Comparison of ENCODE assay signal across 13 cellular contexts in genomic region chr20:35304956-35305355, GRCh38. TPM values are rescaled to one million over a fixed set of nuclear protein-coding genes. Genes with fewer than 3 reads are reported as not detected.
A peak's percentile ranks its signal among the peaks of the same experiment; 100 is the strongest.
DNase-seq lines count a peak whose midpoint lies in the region; ATAC-seq, FAIRE-seq and TF ChIP-seq lines count a peak whose summit lies in the region.
"Had no signal": no experiment of that assay in that cellular context is flagged by ENCODE, and none has a peak within 500 bp of the region (broad histone marks: within the 10 kb centered on the region; RNA-seq: fewer than 3 reads in every experiment).

No MANE protein-coding gene starts in this region.

- H3K56ac ChIP-seq in H9 (ENCODE audit: insufficient read length, low read depth, low read length), result no peak overlapping the region

- peaks cover 14 to 16% of the 10 kb centered on the region in 2 experiments for H3K4me1 Mint-ChIP-seq in H9
- peaks cover 57% of the 10 kb centered on the region for H3K4me1 Mint-ChIP-seq in activated naive CD8-positive, alpha-beta T cell treated with anti-CD3 and anti-CD28 coated beads, Interleukin-2, amount 50 U/mL, for 24 hours

- H3K4ac ChIP-seq in H9 (ENCODE audit: low read depth, low read length), result no peak overlapping the region

- H4K91ac ChIP-seq in H9 (ENCODE audit: insufficient read length, low read depth, low read length), result no peak overlapping the region

- H2BK20ac ChIP-seq in H9 (ENCODE audit: low read depth, low read length, poor library complexity, severe bottlenecking), result no peak overlapping the region

- peak overlapping the region in 1 of 2 experiments; percentile 34; a peak in 1 of 5 replicates for H3K4me3 Mint-ChIP-seq in H9
- H3K4me3 Mint-ChIP-seq in activated naive CD8-positive, alpha-beta T cell treated with anti-CD3 and anti-CD28 coated beads, Interleukin-2, amount 50 U/mL, for 24 hours, result peak overlapping the region; percentile 64
- H3K4me3 Mint-ChIP-seq: naive thymus-derived CD8-positive, alpha-beta T cell had no signal

- no peak overlapping the region for H3K23ac ChIP-seq in H9 (ENCODE audit: insufficient read length, low read depth, low read length)

- H3K4me2 ChIP-seq in A549, result peak overlapping the region; percentile 63
- H3K4me2 ChIP-seq in H9 (ENCODE audit: insufficient read depth, insufficient read length, low read length), result no peak overlapping the region

- no peak overlapping the region for H2BK120ac ChIP-seq in H9 (ENCODE audit: low read depth, low read length, poor library complexity, severe bottlenecking)

- FAIRE-seq in A549 (lab: Jason Lieb, UNC) (no peak), GM19239 (lab: Jason Lieb, UNC) (no peak)

- H3K27me3 ChIP-seq in H9 (ENCODE audit: insufficient read depth, low read length) (no peaks in the 10 kb centered on the region), muscle layer of duodenum (ENCODE audit: low read depth, low read length) (no peaks in the 10 kb centered on the region)

- H2BK5ac ChIP-seq in H9 (ENCODE audit: insufficient read length, low read length), result no peak overlapping the region

- H3K18ac ChIP-seq in H9 (ENCODE audit: insufficient read length, low read depth, low read length), result no peak overlapping the region

- POLR2A ChIA-PET in A549 (lab: Yijun Ruan, JAX), result interaction anchor here (1.1 to 3.1 kb wide), 2 partner anchors 21 to 150 kb away, joined by 7 to 11 read pairs; partner anchors contain the start of genes CEP250 and EIF6

- no peaks in the 10 kb centered on the region for H3K9me3 ChIP-seq in A549
- H3K9me3 ChIP-seq in H9 (ENCODE audit: control insufficient read depth, low read depth, low read length), result no peaks in the 10 kb centered on the region
- H3K9me3 ChIP-seq in muscle layer of duodenum (ENCODE audit: control insufficient read depth in 1 of 2, low read length in 2 of 2), result no peaks in the 10 kb centered on the region

- H3K36me3 Mint-ChIP-seq in H9 (ENCODE audit: insufficient read depth in 1 of 3, low read depth in 3 of 3), result peaks cover 0 to 4% (median 2%) of the 10 kb centered on the region in 3 experiments; a peak in 4 of 7 replicates
- peaks cover 6% of the 10 kb centered on the region for H3K36me3 Mint-ChIP-seq in activated naive CD8-positive, alpha-beta T cell treated with anti-CD3 and anti-CD28 coated beads, Interleukin-2, amount 50 U/mL, for 24 hours (ENCODE audit: low read depth)

- no peaks in the 10 kb centered on the region for H4K20me1 ChIP-seq in H9 (ENCODE audit: control insufficient read depth, insufficient read depth, insufficient read length)

- H3K79me1 ChIP-seq in H9 (ENCODE audit: insufficient read depth, low read depth, low read length, poor library complexity, severe bottlenecking), result no peaks in the 10 kb centered on the region

- H3K9me3 Mint-ChIP-seq in H9, result no peaks in the 10 kb centered on the region
- no peaks in the 10 kb centered on the region for H3K9me3 Mint-ChIP-seq in activated naive CD8-positive, alpha-beta T cell treated with anti-CD3 and anti-CD28 coated beads, Interleukin-2, amount 50 U/mL, for 24 hours
- H3K9me3 Mint-ChIP-seq: activated T-helper 1 cell treated with anti-CD3 and anti-CD28 coated beads, Interleukin-12 subunit alpha, Interleukin-12 subunit beta, Interleukin-2, Interleukin-4 antibody, amounts not matched to agents 30 ng/mL and 10 ng/mL and 1 ng/mL, durations not matched to agents 14 hours and 24 hours and 36 hours; naive thymus-derived CD8-positive, alpha-beta T cell had no signal

- CTCF ChIA-PET in A549 (lab: Yijun Ruan, JAX), result interaction anchor here (0.7 to 14.7 kb wide), 28 partner anchors 9 to 435 kb away, joined by 3 to 267 read pairs (median 14); partner anchors contain the start of genes CEP250, EDEM2, FAM83C and GDF5

- H3K27ac ChIP-seq in A549 (peak overlapping the region; percentile 95 to 96), H9 (ENCODE audit: insufficient read length, low read depth, low read length) (no peak overlapping the region), muscle layer of duodenum (ENCODE audit: low read length) (peak overlapping the region; percentile 36)
- H3K27ac ChIP-seq: C4-2B had no signal

- in situ Hi-C loops in G401 (cut with HindIII; ENCODE audit: low sequenced_read_pairs), result no loop called here

- H3K27me3 Mint-ChIP-seq in H9 (ENCODE audit: low read depth), result 0 out of 2 replicates have a peak, but pooled peaks cover 1% of the 10 kb centered on the region
- H3K27me3 Mint-ChIP-seq in activated naive CD8-positive, alpha-beta T cell treated with anti-CD3 and anti-CD28 coated beads, Interleukin-2, amount 50 U/mL, for 24 hours, result no peaks in the 10 kb centered on the region
- H3K27me3 Mint-ChIP-seq: naive thymus-derived CD8-positive, alpha-beta T cell had no signal

- TF ChIP-seq CTCF in A549 (IDR thresholded peaks at IDR 0.05), result no peak
- TF ChIP-seq CTCF in H9 (conservative IDR thresholded peaks at IDR 0.05), result no peak

- no peak overlapping the region for H2AFZ ChIP-seq in H9 (ENCODE audit: low read length)

- TF ChIP-seq RAD21 in A549 (conservative IDR thresholded peaks at IDR 0.05 in 1 of 2, IDR thresholded peaks at IDR 0.05 in 1 of 2), result no peak

- DNase-seq in A549 (ENCODE audit: low read depth in 1 of 2, low spot score in 1 of 2) (no peak), H9 (no peak), HuH-7.5 (ENCODE audit: low spot score) (no peak), Ammon's horn (ENCODE audit: low spot score) (no peak), GM19239 (ENCODE audit: insufficient read length, low spot score) (no peak), G401 (ENCODE audit: low spot score) (no peak)
- DNase-seq in activated naive CD8-positive, alpha-beta T cell treated with anti-CD3 and anti-CD28 coated beads, Interleukin-2, amount 50 U/mL, for 24 hours, result no peak
- DNase-seq: MM.1S had no signal

- no peak overlapping the region for H4K8ac ChIP-seq in H9 (replicated peaks; ENCODE audit: insufficient read length, low read depth, low read length)

- WGBS in A549 (ENCODE audit: missing lambda C conversion rate), result 87% methylated on average over 6 of the region's 6 CpGs
- WGBS in H9 (ENCODE audit: extremely low coverage, insufficient read length, low lambda C conversion rate), result no CpG with 5 or more reads among the region's 6 CpGs

- no peak for ATAC-seq in A549
- ATAC-seq in activated naive CD8-positive, alpha-beta T cell treated with anti-CD3 and anti-CD28 coated beads, Interleukin-2, amount 50 U/mL, for 24 hours, result no peak
- ATAC-seq: naive thymus-derived CD8-positive, alpha-beta T cell; Right ventricle myocardium inferior had no signal

- H3K4me1 ChIP-seq in A549, result peaks cover 78% of the 10 kb centered on the region
- peaks cover 3% of the 10 kb centered on the region; the same call in 1 of the 2 replicates for H3K4me1 ChIP-seq in H9 (ENCODE audit: insufficient read depth, low read length)
- H3K4me1 ChIP-seq in muscle layer of duodenum (ENCODE audit: control insufficient read depth in 1 of 2, insufficient read depth in 2 of 2, low read length in 2 of 2), result peaks cover 4 to 24% of the 10 kb centered on the region in 2 donors

- no peak overlapping the region for H4K5ac ChIP-seq in H9 (ENCODE audit: insufficient read length, low read depth, low read length)

- H3K4me3 ChIP-seq in A549 (no peak overlapping the region), muscle layer of duodenum (ENCODE audit: low read depth in 1 of 2, low read length in 2 of 2) (no peak overlapping the region)

- H3T11ph ChIP-seq in H9 (ENCODE audit: low read length), result no peak overlapping the region

- H3K14ac ChIP-seq in H9 (ENCODE audit: insufficient read depth, low read length), result no peak overlapping the region

- TF ChIP-seq POLR2A in A549 (IDR thresholded peaks at IDR 0.05; ENCODE audit: low read length), result no peak

- peak overlapping the region; percentile 21 to 88 (median 75); a peak in 4 of 7 replicates for H3K27ac Mint-ChIP-seq in H9
- peak overlapping the region; percentile 93 for H3K27ac Mint-ChIP-seq in activated naive CD8-positive, alpha-beta T cell treated with anti-CD3 and anti-CD28 coated beads, Interleukin-2, amount 50 U/mL, for 24 hours

- peaks cover 0 to 5% of the 10 kb centered on the region in 2 donors for H3K36me3 ChIP-seq in muscle layer of duodenum (ENCODE audit: control insufficient read depth in 1 of 2, insufficient read depth in 2 of 2, low read length in 2 of 2)

- H2BK12ac ChIP-seq in H9 (ENCODE audit: insufficient read length, low read depth, low read length), result no peak overlapping the region

- H3K23me2 ChIP-seq in H9 (ENCODE audit: insufficient read length, low read depth, low read length, poor library complexity, severe bottlenecking), result peaks cover 4% of the 10 kb centered on the region

- H3K9ac ChIP-seq in H9 (ENCODE audit: extremely low read depth, insufficient read length, low read length), result no peak overlapping the region

- H2BK15ac ChIP-seq in H9 (ENCODE audit: low read depth, low read length), result no peak overlapping the region

- H3K79me2 ChIP-seq in H9 (ENCODE audit: insufficient read depth, low read length), result no peaks in the 10 kb centered on the region

- H2AK5ac ChIP-seq in H9 (ENCODE audit: insufficient read length, low read length), result no peak overlapping the region

- no peak for TF ChIP-seq EP300 in A549 (IDR thresholded peaks at IDR 0.05)

TF ChIP-seq in A549, 52 proteins besides CTCF, POLR2A, EP300 and RAD21 (continues in another document):
- TF ChIP-seq KDM1A (IDR thresholded peaks at IDR 0.05; ENCODE audit: low read depth), result no peak

RNA-seq across cellular contexts. Expression of gene FAM83C, which starts 12.7 kb away (rescaled TPM):
- polyA plus RNA-seq in A549 (2011; rRNA removed), result not detected in 2 replicates
- polyA plus RNA-seq in A549 (2012; cell fraction: cytosol; rRNA removed), result 0.01 TPM in 1 of 2 replicates, not detected in the other
- polyA plus RNA-seq in A549 (2012; cell fraction: nucleus; rRNA removed), result 0.05 TPM in 2 replicates
- polyA plus RNA-seq in A549 (2017; fragmentation: RNase III; extraction: RNeasy Plus Mini Kit Qiagen cat#74134 plus additional on column Dnase treatment), result 0.03 TPM in 1 of 3 replicates, not detected in the others
- polyA minus RNA-seq in A549 (2011; rRNA and poly(A)+ RNA removed), result not detected in 2 replicates
- total RNA-seq in H9 (2021), result not detected in 2 replicates
- not detected in 2 replicates for total RNA-seq in G401 (2014; rRNA removed; shearing (Covaris generic))
- total RNA-seq: activated T-helper 1 cell treated with anti-CD3 and anti-CD28 coated beads, Interleukin-12 subunit alpha, Interleukin-12 subunit beta, Interleukin-2, Interleukin-4 antibody, amounts not matched to agents 30 ng/mL and 10 ng/mL and 1 ng/mL, durations not matched to agents 14 hours and 24 hours and 36 hours; naive thymus-derived CD8-positive, alpha-beta T cell; Right ventricle myocardium inferior had no signal
- polyA plus RNA-seq: naive thymus-derived CD8-positive, alpha-beta T cell had no signal

RNA-seq across cellular contexts. Expression of gene EIF6, which starts 20.4 kb away (rescaled TPM):
- polyA plus RNA-seq in A549 (2011; rRNA removed), result 184 and 204 TPM in 2 replicates
- polyA plus RNA-seq in A549 (2012; cell fraction: cytosol; rRNA removed), result 490 and 496 TPM in 2 replicates
- 408 and 515 TPM in 2 replicates for polyA plus RNA-seq in A549 (2012; cell fraction: nucleus; rRNA removed)
- 292 to 337 TPM (median 294 TPM) in 3 replicates for polyA plus RNA-seq in A549 (2017; fragmentation: RNase III; extraction: RNeasy Plus Mini Kit Qiagen cat#74134 plus additional on column Dnase treatment)
- 222 and 228 TPM in 2 replicates for polyA minus RNA-seq in A549 (2011; rRNA and poly(A)+ RNA removed)
- total RNA-seq in H9 (2021), result 150 and 154 TPM in 2 replicates
- 147 and 164 TPM in 2 replicates for total RNA-seq in G401 (2014; rRNA removed; shearing (Covaris generic))

RNA-seq across cellular contexts. Expression of gene MMP24OS, which starts 27.0 kb away (rescaled TPM):
- polyA plus RNA-seq in A549 (2011; rRNA removed) (13.6 and 17.2 TPM in 2 replicates), A549 (2017; fragmentation: RNase III; extraction: RNeasy Plus Mini Kit Qiagen cat#74134 plus additional on column Dnase treatment) (34.0 to 45.6 TPM (median 40.5 TPM) in 3 replicates)
- 25.4 and 34.6 TPM in 2 replicates for polyA plus RNA-seq in A549 (2012; cell fraction: cytosol; rRNA removed)
- 32.3 and 36.6 TPM in 2 replicates for polyA plus RNA-seq in A549 (2012; cell fraction: nucleus; rRNA removed)
- 20.7 and 21.2 TPM in 2 replicates for polyA minus RNA-seq in A549 (2011; rRNA and poly(A)+ RNA removed)
- 43.8 and 45.6 TPM in 2 replicates for total RNA-seq in H9 (2021)
- 8.6 and 10.7 TPM in 2 replicates for total RNA-seq in G401 (2014; rRNA removed; shearing (Covaris generic))
